9 cellular contexts compared by ENCODE assay signal in the genomic region with DNA sequence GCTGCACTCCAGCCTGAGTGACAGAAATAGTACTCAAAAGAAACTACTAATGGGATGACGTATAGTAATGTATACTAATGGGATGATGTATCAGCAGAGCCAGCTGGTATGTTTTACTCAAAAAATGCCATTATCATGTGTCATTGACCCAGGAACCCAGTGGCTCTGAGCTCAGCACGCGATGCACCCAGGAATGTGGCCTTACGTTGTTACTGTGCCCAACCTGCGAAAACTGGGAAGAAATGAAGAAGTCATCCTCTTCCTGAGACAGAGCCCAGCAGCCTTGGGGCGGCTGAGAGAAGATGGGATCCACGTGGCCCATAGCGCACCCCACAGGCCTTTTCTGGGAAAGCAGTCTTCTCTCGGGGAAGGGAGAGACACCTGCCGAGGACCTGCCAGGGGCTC. TPM values are rescaled to one million over a fixed set of nuclear protein-coding genes. Genes with fewer than 3 reads are reported as not detected.
DNase-seq lines count a peak whose midpoint lies in the region; ATAC-seq and TF ChIP-seq lines count a peak whose summit lies in the region.
"Had no signal": no experiment of that assay in that cellular context is flagged by ENCODE, and none has a peak within 500 bp of the region (broad histone marks: within the 10 kb centered on the region; RNA-seq: fewer than 3 reads in every experiment).

No MANE protein-coding gene starts in this region.

- intact Hi-C loops in left colon (cut with DNase I, micrococcal nuclease) (no loop called here), tibial artery (cut with DNase I; ENCODE audit: low total_unique reads) (no loop called here)

- no peak overlapping the region for H3K9ac ChIP-seq in Karpas-422 (ENCODE audit: low read length)

- ATAC-seq in left colon = peak; percentile 27
- ATAC-seq in stimulated activated naive B cell treated with anti-CD40 and anti-IgM and Interleukin-4, amounts not matched to agents 10 μg/mL and 1 μg/mL and 100 μg/mL, for 72 hours (replicated peaks) = no peak
- ATAC-seq: gastrocnemius medialis had no signal

- H3K27me3 ChIP-seq in Karpas-422 (ENCODE audit: low read length) = no peaks in the 10 kb centered on the region
- H3K27me3 ChIP-seq in tibial artery = no peaks in the 10 kb centered on the region
- H3K27me3 ChIP-seq: gastrocnemius medialis had no signal

- peaks cover 24% of the 10 kb centered on the region for H3K79me2 ChIP-seq in Karpas-422 (ENCODE audit: low read length)

- DNase-seq in Caki2 (ENCODE audit: low read depth) (peak; percentile 66), HuH-7 (ENCODE audit: low spot score) (peak; percentile 55), amniotic epithelial cell (ENCODE audit: low read depth) (peak; percentile 87), left colon (no peak), Karpas-422 (no peak), tibial artery (no peak), amygdala (lab: John Stamatoyannopoulos, UW) (no peak)
- no peak for DNase-seq in stimulated activated naive B cell treated with anti-CD40 and anti-IgM and Interleukin-4, amounts not matched to agents 10 μg/mL and 1 μg/mL and 100 μg/mL, for 72 hours
- DNase-seq: gastrocnemius medialis had no signal

- H4K20me1 ChIP-seq in Karpas-422 (ENCODE audit: insufficient read depth, low read depth, low read length) = peaks cover 22% of the 10 kb centered on the region; the same call in 1 of the 2 replicates

- no peak overlapping the region for H3K4me2 ChIP-seq in Karpas-422 (ENCODE audit: low read depth, low read length, poor library complexity, severe bottlenecking)

- H3K27ac ChIP-seq in Karpas-422 (ENCODE audit: low read length) = no peak overlapping the region
- H3K27ac ChIP-seq in tibial artery = no peak overlapping the region
- H3K27ac ChIP-seq: gastrocnemius medialis had no signal

- no peak overlapping the region for H3K27ac Mint-ChIP-seq in stimulated activated naive B cell treated with anti-CD40 and anti-IgM and Interleukin-4, amounts not matched to agents 10 μg/mL and 1 μg/mL and 100 μg/mL, for 72 hours

- peaks cover 18% of the 10 kb centered on the region for H3K36me3 ChIP-seq in Karpas-422 (ENCODE audit: insufficient read depth, low read length)
- H3K36me3 ChIP-seq in tibial artery = peaks cover 35 to 91% (median 79%) of the 10 kb centered on the region in 3 donors

- no peaks in the 10 kb centered on the region for H3K9me3 Mint-ChIP-seq in stimulated activated naive B cell treated with anti-CD40 and anti-IgM and Interleukin-4, amounts not matched to agents 10 μg/mL and 1 μg/mL and 100 μg/mL, for 72 hours

- in situ Hi-C loops in Caki2 (cut with HindIII; ENCODE audit: low pct_unique_long_range_greater_than_20kb, low sequenced_read_pairs) = no loop called here

- H3K9me2 ChIP-seq in Karpas-422 (replicated peaks; ENCODE audit: insufficient read depth, low read length) = no peaks in the 10 kb centered on the region

- H3K27me3 Mint-ChIP-seq in stimulated activated naive B cell treated with anti-CD40 and anti-IgM and Interleukin-4, amounts not matched to agents 10 μg/mL and 1 μg/mL and 100 μg/mL, for 72 hours = no peaks in the 10 kb centered on the region

- peaks cover 22 to 39% of the 10 kb centered on the region in 2 donors for H3K4me1 Mint-ChIP-seq in stimulated activated naive B cell treated with anti-CD40 and anti-IgM and Interleukin-4, amounts not matched to agents 10 μg/mL and 1 μg/mL and 100 μg/mL, for 72 hours

- peaks cover 29 to 48% of the 10 kb centered on the region in 2 donors for H3K36me3 Mint-ChIP-seq in stimulated activated naive B cell treated with anti-CD40 and anti-IgM and Interleukin-4, amounts not matched to agents 10 μg/mL and 1 μg/mL and 100 μg/mL, for 72 hours

- H3K4me1 ChIP-seq in Karpas-422 (ENCODE audit: low read length) (no peaks in the 10 kb centered on the region), tibial artery (peaks cover 0 to 18% (median 4%) of the 10 kb centered on the region in 4 donors)

- H3K4me3 ChIP-seq in Karpas-422 (ENCODE audit: low read length) = no peak overlapping the region
- H3K4me3 ChIP-seq in tibial artery = no peak overlapping the region
- H3K4me3 ChIP-seq: gastrocnemius medialis had no signal

- no peak for TF ChIP-seq CTCF in tibial artery (IDR thresholded peaks at IDR 0.05)

- no peak overlapping the region for H3K4me3 Mint-ChIP-seq in stimulated activated naive B cell treated with anti-CD40 and anti-IgM and Interleukin-4, amounts not matched to agents 10 μg/mL and 1 μg/mL and 100 μg/mL, for 72 hours

- H2AFZ ChIP-seq in Karpas-422 (ENCODE audit: low read length) = no peak overlapping the region

- no peaks in the 10 kb centered on the region for H3K9me3 ChIP-seq in Karpas-422 (ENCODE audit: low read length)
- no peaks in the 10 kb centered on the region for H3K9me3 ChIP-seq in tibial artery
- H3K9me3 ChIP-seq: gastrocnemius medialis had no signal

RNA-seq across cellular contexts. Expression of gene UBE2J2, which starts 8.8 kb away (rescaled TPM):
- 73.0 and 121 TPM in 2 replicates for total RNA-seq in Caki2 (2014; rRNA removed; shearing (Covaris generic); ENCODE audit: low replicate concordance)
- total RNA-seq in left colon = 10 to 100 TPM; 46.3 to 56.3 TPM
- 46.1 and 59.3 TPM in 2 replicates for total RNA-seq in Karpas-422 (2014; rRNA removed; shearing (Covaris generic); ENCODE audit: low replicate concordance)

RNA-seq across cellular contexts. Expression of gene SCNN1D, which starts 15.4 kb away (rescaled TPM):
- 1.8 and 2.8 TPM in 2 replicates for total RNA-seq in Caki2 (2014; rRNA removed; shearing (Covaris generic); ENCODE audit: low replicate concordance)
- 1 to 10 TPM; 1.5 to 1.6 TPM for total RNA-seq in left colon
- 1.2 and 1.4 TPM in 2 replicates for total RNA-seq in Karpas-422 (2014; rRNA removed; shearing (Covaris generic); ENCODE audit: low replicate concordance)

RNA-seq across cellular contexts. Expression of gene C1QTNF12, which starts 18.3 kb away (rescaled TPM):
- not detected in 2 replicates for total RNA-seq in Caki2 (2014; rRNA removed; shearing (Covaris generic); ENCODE audit: low replicate concordance)
- total RNA-seq in left colon = 10 to 100 TPM; 40.0 to 71.6 TPM
- 2.2 and 2.5 TPM in 2 replicates for total RNA-seq in Karpas-422 (2014; rRNA removed; shearing (Covaris generic); ENCODE audit: low replicate concordance)

RNA-seq across cellular contexts. Expression of gene B3GALT6, which starts 32.8 kb away (rescaled TPM):
- 23.5 and 26.7 TPM in 2 replicates for total RNA-seq in Caki2 (2014; rRNA removed; shearing (Covaris generic); ENCODE audit: low replicate concordance)
- 1 to 10 TPM; 8.2 to 9.6 TPM for total RNA-seq in left colon
- total RNA-seq in Karpas-422 (2014; rRNA removed; shearing (Covaris generic); ENCODE audit: low replicate concordance) = 8.6 and 17.7 TPM in 2 replicates

RNA-seq across cellular contexts. Expression of gene SDF4, which starts 33.1 kb away (rescaled TPM):
- 111 and 124 TPM in 2 replicates for total RNA-seq in Caki2 (2014; rRNA removed; shearing (Covaris generic); ENCODE audit: low replicate concordance)
- 100 to 1,000 TPM; 235 to 273 TPM for total RNA-seq in left colon
- 25.6 and 42.0 TPM in 2 replicates for total RNA-seq in Karpas-422 (2014; rRNA removed; shearing (Covaris generic); ENCODE audit: low replicate concordance)

Comparison
In these comparisons a context has a peak if more than half of its experiments do, and no peak if none do; other contexts are left out.
1. DNase-seq: peak in Caki2 (single experiment), HuH-7 (single experiment) and amniotic epithelial cell (single experiment); none in left colon (0 of 2), Karpas-422 (single experiment), stimulated activated naive B cell treated with anti-CD40 and anti-IgM and Interleukin-4, amounts not matched to agents 10 μg/mL and 1 μg/mL and 100 μg/mL, for 72 hours (single experiment), tibial artery (0 of 2) and amygdala (0 of 56).
2. RNA of gene C1QTNF12, which starts 18.3 kb away (total RNA-seq): 40.0 to 71.6 TPM in left colon; 2.2 to 2.5 TPM in Karpas-422 and not detected in Caki2; every median in the first group is over 10 times any median in the second.